1 cellular context compared by ENCODE assay signal in the genomic region with DNA sequence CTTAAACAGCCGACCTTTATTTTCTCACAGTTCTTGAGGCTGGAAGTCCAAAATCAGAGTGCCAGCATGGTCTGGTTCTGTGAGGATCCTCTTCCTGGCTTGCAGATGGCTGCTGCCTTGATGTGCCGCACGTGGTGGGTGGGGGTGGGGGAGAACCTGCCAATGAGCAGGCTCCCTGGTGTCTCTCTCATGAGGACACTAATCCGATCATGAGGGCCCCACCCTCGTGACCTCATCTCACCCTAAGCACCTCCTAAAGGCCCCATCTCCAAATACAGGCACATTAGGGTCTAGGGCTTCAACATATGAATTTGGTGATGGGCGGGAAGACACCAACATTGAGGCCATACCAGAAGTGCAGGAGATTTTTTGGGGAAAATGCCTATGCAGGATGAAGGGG.
TF ChIP-seq lines count a peak whose summit lies in the region.

No MANE protein-coding gene starts in this region.

TF ChIP-seq in HepG2, 621 proteins besides CTCF, POLR2A, EP300 and RAD21:
- TF ChIP-seq, protein P1, sequence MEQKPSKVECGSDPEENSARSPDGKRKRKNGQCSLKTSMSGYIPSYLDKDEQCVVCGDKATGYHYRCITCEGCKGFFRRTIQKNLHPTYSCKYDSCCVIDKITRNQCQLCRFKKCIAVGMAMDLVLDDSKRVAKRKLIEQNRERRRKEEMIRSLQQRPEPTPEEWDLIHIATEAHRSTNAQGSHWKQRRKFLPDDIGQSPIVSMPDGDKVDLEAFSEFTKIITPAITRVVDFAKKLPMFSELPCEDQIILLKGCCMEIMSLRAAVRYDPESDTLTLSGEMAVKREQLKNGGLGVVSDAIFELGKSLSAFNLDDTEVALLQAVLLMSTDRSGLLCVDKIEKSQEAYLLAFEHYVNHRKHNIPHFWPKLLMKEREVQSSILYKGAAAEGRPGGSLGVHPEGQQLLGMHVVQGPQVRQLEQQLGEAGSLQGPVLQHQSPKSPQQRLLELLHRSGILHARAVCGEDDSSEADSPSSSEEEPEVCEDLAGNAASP (CRISPR knock-in tag; IDR thresholded peaks at IDR 0.05; ENCODE audit: borderline replicate concordance): no peak
- TF ChIP-seq NFATC3 (CRISPR knock-in tag; IDR thresholded peaks at IDR 0.05): no peak
- no peak for TF ChIP-seq ZNF761 (CRISPR knock-in tag; conservative IDR thresholded peaks at IDR 0.05)
- TF ChIP-seq ZNF264 (CRISPR knock-in tag; IDR thresholded peaks at IDR 0.05): 0 out of 2 replicates have a peak, but pooled peaks have one; percentile 45
- TF ChIP-seq ZFP37 (CRISPR knock-in tag; IDR thresholded peaks at IDR 0.05; ENCODE audit: borderline replicate concordance): no peak
- TF ChIP-seq, protein P2, sequence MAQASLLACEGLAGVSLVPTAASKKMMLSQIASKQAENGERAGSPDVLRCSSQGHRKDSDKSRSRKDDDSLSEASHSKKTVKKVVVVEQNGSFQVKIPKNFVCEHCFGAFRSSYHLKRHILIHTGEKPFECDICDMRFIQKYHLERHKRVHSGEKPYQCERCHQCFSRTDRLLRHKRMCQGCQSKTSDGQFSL (CRISPR knock-in tag; IDR thresholded peaks at IDR 0.05): no peak
TF ChIP-seq in HepG2: peak in this region for 1.
